In genomic region chr4:15956179-15956850, GRCh38 we compare ENCODE assay signal across 8 cellular contexts. TPM values are rescaled to one million over a fixed set of nuclear protein-coding genes. Genes with fewer than 3 reads are reported as not detected.
A peak's percentile ranks its signal among the peaks of the same experiment; 100 is the strongest.
DNase-seq lines count a peak whose midpoint lies in the region; ATAC-seq and TF ChIP-seq lines count a peak whose summit lies in the region.

No MANE protein-coding gene starts in this region.

- DNase-seq in D341Med (ENCODE audit: low spot score) (peak; percentile 80), HPDE6-E6E7 (ENCODE audit: extremely low spot score) (peak; percentile 82), NOMO-1 treated with DMSO at 0.1 percent for 48 hours (lab: John Stamatoyannopoulos, UW; ENCODE audit: unreplicated experiment) (peak; percentile 79), epithelial cell of proximal tubule (ENCODE audit: low read depth) (no peak)
- DNase-seq in activated CD8-positive, alpha-beta memory T cell treated with anti-CD3 and anti-CD28 coated beads, Interleukin-2, amount 50 U/mL, for 1 hour (ENCODE audit: extremely low read depth) = peak; percentile 32
- peak; percentile 44 to 73 (median 65) for DNase-seq in naive thymus-derived CD4-positive, alpha-beta T cell
- DNase-seq in stimulated activated naive CD4-positive, alpha-beta T cell (lab: John Stamatoyannopoulos, UW) = peak; percentile 38 to 69 (median 59)

- CTCF ChIA-PET in naive thymus-derived CD4-positive, alpha-beta T cell (lab: Charles Lee) = interaction anchor here (0.5 to 1.5 kb wide), 10 partner anchors 74 to 1516 kb away, joined by 3 to 7 read pairs (median 4); no protein-coding TSS in a partner anchor

- H3K9me3 Mint-ChIP-seq in naive thymus-derived CD4-positive, alpha-beta T cell = peaks cover 0 to 10% (median 0%) of the 10 kb centered on the region in 11 donors

- no peaks in the 10 kb centered on the region for H3K36me3 ChIP-seq in naive thymus-derived CD4-positive, alpha-beta T cell (ENCODE audit: control insufficient read depth in 2 of 3, insufficient read depth in 3 of 3, low read length in 3 of 3)

- intact Hi-C loops in naive thymus-derived CD4-positive, alpha-beta T cell (cut with micrococcal nuclease) = loop anchor here (1.0 to 5.0 kb wide), 11 partner anchors 74 to 725 kb away; no protein-coding TSS in a partner anchor

- peak; percentile 95 for ATAC-seq in GM21423 (IDR thresholded peaks at IDR 0.05; ENCODE audit: unreplicated experiment)
- ATAC-seq in naive thymus-derived CD4-positive, alpha-beta T cell = peak; percentile 98

- no peak overlapping the region for H3K4me3 ChIP-seq in epithelial cell of proximal tubule (ENCODE audit: low read depth, low read length)
- H3K4me3 ChIP-seq in naive thymus-derived CD4-positive, alpha-beta T cell (ENCODE audit: low read length) = no peak overlapping the region

- H3K9me3 ChIP-seq in naive thymus-derived CD4-positive, alpha-beta T cell (ENCODE audit: control insufficient read depth in 2 of 3, low read length in 3 of 3) = peaks cover 0 to 5% (median 0%) of the 10 kb centered on the region in 3 experiments

- POLR2A ChIA-PET in naive thymus-derived CD4-positive, alpha-beta T cell (lab: Charles Lee) = no interaction called here

- H3K27ac Mint-ChIP-seq in naive thymus-derived CD4-positive, alpha-beta T cell = no peak overlapping the region

- H3K27me3 ChIP-seq in naive thymus-derived CD4-positive, alpha-beta T cell (ENCODE audit: control insufficient read depth in 2 of 2, insufficient read depth in 2 of 2, low read length in 2 of 2) = no peaks in the 10 kb centered on the region

- H3K4me1 ChIP-seq in naive thymus-derived CD4-positive, alpha-beta T cell (ENCODE audit: control insufficient read depth in 2 of 2, insufficient read depth in 2 of 2, low read length in 2 of 2) = no peaks in the 10 kb centered on the region

- H3K4me1 Mint-ChIP-seq in naive thymus-derived CD4-positive, alpha-beta T cell = peaks cover 0 to 7% (median 0%) of the 10 kb centered on the region in 7 donors

- H3K36me3 Mint-ChIP-seq in naive thymus-derived CD4-positive, alpha-beta T cell = peaks cover 0 to 10% (median 0%) of the 10 kb centered on the region in 5 donors

- no peak overlapping the region for H3K27ac ChIP-seq in naive thymus-derived CD4-positive, alpha-beta T cell (ENCODE audit: low read depth, low read length)

- TF ChIP-seq CTCF in epithelial cell of proximal tubule (conservative IDR thresholded peaks at IDR 0.05; ENCODE audit: low read depth, low read length) = peak; percentile 99

- no peak overlapping the region for H3K4me3 Mint-ChIP-seq in naive thymus-derived CD4-positive, alpha-beta T cell

- peaks cover 0 to 13% (median 0%) of the 10 kb centered on the region in 5 donors for H3K27me3 Mint-ChIP-seq in naive thymus-derived CD4-positive, alpha-beta T cell

RNA-seq across cellular contexts. Expression of gene FGFBP2, which starts 6.7 kb away (rescaled TPM):
- 0.22 TPM in 1 of 2 replicates, not detected in the other for total RNA-seq in epithelial cell of proximal tubule
- 10 to 100 TPM in 1 of 5 experiments, 1 to 10 TPM in 4; 1.2 to 54.8 (median 4.5) TPM for total RNA-seq in naive thymus-derived CD4-positive, alpha-beta T cell
- 1 to 10 TPM; 1.3 to 2.7 TPM for polyA plus RNA-seq in naive thymus-derived CD4-positive, alpha-beta T cell

RNA-seq across cellular contexts. Expression of gene FGFBP1, which starts 17.8 kb away (rescaled TPM):
- total RNA-seq in epithelial cell of proximal tubule = 18.8 and 36.8 TPM in 2 replicates
- total RNA-seq in naive thymus-derived CD4-positive, alpha-beta T cell = not detected
- not detected for polyA plus RNA-seq in naive thymus-derived CD4-positive, alpha-beta T cell

Comparison
In these comparisons a context has a peak if more than half of its experiments do, and no peak if none do; other contexts are left out.
1. RNA of gene FGFBP1, which starts 17.8 kb away (total RNA-seq): 18.8 to 36.8 TPM in epithelial cell of proximal tubule; not detected in naive thymus-derived CD4-positive, alpha-beta T cell; every median in the first group is over 10 times any median in the second.